13 cellular contexts compared by ENCODE assay signal in genomic region chr7:131620673-131621609, GRCh38.
DNase-seq lines count a peak whose midpoint lies in the region; ATAC-seq, FAIRE-seq and TF ChIP-seq lines count a peak whose summit lies in the region.
"Had no signal": no experiment of that assay in that cellular context is flagged by ENCODE, and none has a peak within 500 bp of the region (broad histone marks: within the 10 kb centered on the region; RNA-seq: fewer than 3 reads in every experiment).

No MANE protein-coding gene starts in this region.

- H3K9me2 ChIP-seq in GM23338 (ENCODE audit: insufficient read depth), result no peaks in the 10 kb centered on the region

- peaks cover 25% of the 10 kb centered on the region for H3K27me3 Mint-ChIP-seq in GM23338 (ENCODE audit: insufficient read depth, low read depth, poor library complexity)
- H3K27me3 Mint-ChIP-seq in neural progenitor cell (ENCODE audit: insufficient read depth, low read depth), result peaks cover 11% of the 10 kb centered on the region
- peaks cover 30% of the 10 kb centered on the region for H3K27me3 Mint-ChIP-seq in activated CD8-positive, alpha-beta memory T cell treated with anti-CD3 and anti-CD28 coated beads, Interleukin-2, amount 10 ng/mL, durations not matched to agents 7 days and 5 days

- H3K9me3 ChIP-seq in neural progenitor cell (ENCODE audit: low read depth), result no peaks in the 10 kb centered on the region
- H3K9me3 ChIP-seq: BLaER1 treated with 17β-estradiol and CSF1 and Interleukin-3, amounts not matched to agents 10 nM and 100 nM had no signal

- H4K20me1 ChIP-seq in GM23338 (replicated peaks; ENCODE audit: insufficient read depth) (no peaks in the 10 kb centered on the region), neural progenitor cell (ENCODE audit: low read depth) (no peaks in the 10 kb centered on the region)
- H4K20me1 ChIP-seq: BLaER1 treated with 17β-estradiol and CSF1 and Interleukin-3, amounts not matched to agents 10 nM and 100 nM had no signal

- CTCF ChIA-PET in activated CD8-positive, alpha-beta memory T cell treated with anti-CD3 and anti-CD28 coated beads, Interleukin-2, amount 10 ng/mL, durations not matched to agents 7 days and 5 days (lab: Charles Lee), result no interaction called here

- H3K36me3 ChIP-seq in GM23338 (ENCODE audit: insufficient read depth) (no peaks in the 10 kb centered on the region), neural progenitor cell (no peaks in the 10 kb centered on the region)
- H3K36me3 ChIP-seq: BLaER1 treated with 17β-estradiol and CSF1 and Interleukin-3, amounts not matched to agents 10 nM and 100 nM had no signal

- H3K27ac ChIP-seq in GM23338 (ENCODE audit: low read depth) (no peak overlapping the region; the same call in 1 of the 2 replicates), neural progenitor cell (peak overlapping the region; percentile 17)
- H3K27ac ChIP-seq: BLaER1 treated with 17β-estradiol and CSF1 and Interleukin-3, amounts not matched to agents 10 nM and 100 nM had no signal

- H3K4me2 ChIP-seq in GM23338 (no peak overlapping the region; the same call in 1 of the 2 replicates), neural progenitor cell (peak overlapping the region; percentile 11)

- FAIRE-seq in RCC 7860 (lab: Jason Lieb, UNC), result peak; percentile 71

- H3K4me3 ChIP-seq in GM23338, result no peak overlapping the region
- no peak overlapping the region for H3K4me3 ChIP-seq in neural progenitor cell
- H3K4me3 ChIP-seq: BLaER1 treated with 17β-estradiol and CSF1 and Interleukin-3, amounts not matched to agents 10 nM and 100 nM had no signal

- H3K79me2 ChIP-seq in GM23338 (replicated peaks; ENCODE audit: insufficient read depth), result no peaks in the 10 kb centered on the region
- H3K79me2 ChIP-seq in neural progenitor cell (ENCODE audit: low read depth), result no peaks in the 10 kb centered on the region

- no peak overlapping the region for H3K9ac ChIP-seq in neural progenitor cell
- H3K9ac ChIP-seq: BLaER1 treated with 17β-estradiol and CSF1 and Interleukin-3, amounts not matched to agents 10 nM and 100 nM had no signal

- ATAC-seq in GM23338 (peak; percentile 69), HG02623 (IDR thresholded peaks at IDR 0.05; ENCODE audit: unreplicated experiment) (no peak), GM18861 (IDR thresholded peaks at IDR 0.05; ENCODE audit: unreplicated experiment) (no peak)
- no peak for ATAC-seq in activated CD8-positive, alpha-beta memory T cell treated with anti-CD3 and anti-CD28 coated beads, Interleukin-2, amount 10 ng/mL, durations not matched to agents 7 days and 5 days

- H3K36me3 Mint-ChIP-seq in GM23338 (ENCODE audit: low read depth) (no peaks in the 10 kb centered on the region; the same call in 2 of the 3 replicates), neural progenitor cell (peaks cover 3% of the 10 kb centered on the region)
- H3K36me3 Mint-ChIP-seq in activated CD8-positive, alpha-beta memory T cell treated with anti-CD3 and anti-CD28 coated beads, Interleukin-2, amount 10 ng/mL, durations not matched to agents 7 days and 5 days, result no peaks in the 10 kb centered on the region

- H3F3A ChIP-seq in GM23338 (replicated peaks; ENCODE audit: low read depth) (no peaks in the 10 kb centered on the region), neural progenitor cell (ENCODE audit: low read depth) (peaks cover 41% of the 10 kb centered on the region)

- DNase-seq in GM23338 (ENCODE audit: low spot score) (peak; percentile 48), RCC 7860 (ENCODE audit: low spot score) (peak; percentile 84), foreskin melanocyte (peak; percentile 29), neural progenitor cell (ENCODE audit: low spot score) (peak; percentile 45), SHP77 (lab: John Stamatoyannopoulos, UW) (no peak)
- no peak for DNase-seq in activated CD8-positive, alpha-beta memory T cell treated with anti-CD3 and anti-CD28 coated beads, Interleukin-2, amount 10 ng/mL, durations not matched to agents 7 days and 5 days
- DNase-seq: effector memory CD4-positive, alpha-beta T cell; NCI-H1694 treated with DMSO at 0.1 percent for 48 hours; stimulated activated CD4-positive, alpha-beta T cell treated with anti-CD3 and anti-CD28 coated beads, Interleukin-12 subunit alpha, Interleukin-12 subunit beta, amount 100 ng/mL, for 4 hours; stimulated activated CD8-positive, alpha-beta memory T cell treated with anti-CD3 and anti-CD28 coated beads, Interleukin-4, amount 100 ng/mL, for 48 hours had no signal

- no peak for TF ChIP-seq CTCF in GM23338 (conservative IDR thresholded peaks at IDR 0.05; ENCODE audit: low read depth in 2 of 2)
- TF ChIP-seq CTCF in neural progenitor cell (IDR thresholded peaks at IDR 0.05), result no peak

- peaks cover 53% of the 10 kb centered on the region for H3K4me1 Mint-ChIP-seq in GM23338
- H3K4me1 Mint-ChIP-seq in neural progenitor cell, result peaks cover 38% of the 10 kb centered on the region
- H3K4me1 Mint-ChIP-seq in activated CD8-positive, alpha-beta memory T cell treated with anti-CD3 and anti-CD28 coated beads, Interleukin-2, amount 10 ng/mL, durations not matched to agents 7 days and 5 days, result no peaks in the 10 kb centered on the region

- no peaks in the 10 kb centered on the region for H3K27me3 ChIP-seq in GM23338 (ENCODE audit: insufficient read depth)
- H3K27me3 ChIP-seq in neural progenitor cell, result no peaks in the 10 kb centered on the region
- H3K27me3 ChIP-seq: BLaER1 treated with 17β-estradiol and CSF1 and Interleukin-3, amounts not matched to agents 10 nM and 100 nM had no signal

- H3K27ac Mint-ChIP-seq in GM23338 (peak overlapping the region; percentile 3; the same call in 1 of the 2 replicates), neural progenitor cell (peak overlapping the region; percentile 6)
- no peak overlapping the region for H3K27ac Mint-ChIP-seq in activated CD8-positive, alpha-beta memory T cell treated with anti-CD3 and anti-CD28 coated beads, Interleukin-2, amount 10 ng/mL, durations not matched to agents 7 days and 5 days

- no peak overlapping the region; the same call in 2 of the 3 replicates for H3K4me3 Mint-ChIP-seq in GM23338
- H3K4me3 Mint-ChIP-seq in neural progenitor cell, result no peak overlapping the region
- no peak overlapping the region for H3K4me3 Mint-ChIP-seq in activated CD8-positive, alpha-beta memory T cell treated with anti-CD3 and anti-CD28 coated beads, Interleukin-2, amount 10 ng/mL, durations not matched to agents 7 days and 5 days

- H3K4me1 ChIP-seq in GM23338 (ENCODE audit: insufficient read depth) (peaks cover 16% of the 10 kb centered on the region), neural progenitor cell (peaks cover 33% of the 10 kb centered on the region)

- H3K9me3 Mint-ChIP-seq in GM23338, result no peaks in the 10 kb centered on the region
- peaks cover 3% of the 10 kb centered on the region for H3K9me3 Mint-ChIP-seq in neural progenitor cell
- H3K9me3 Mint-ChIP-seq in activated CD8-positive, alpha-beta memory T cell treated with anti-CD3 and anti-CD28 coated beads, Interleukin-2, amount 10 ng/mL, durations not matched to agents 7 days and 5 days (ENCODE audit: low read depth), result no peaks in the 10 kb centered on the region

- no peak overlapping the region; the same call in 1 of the 2 replicates for H2AFZ ChIP-seq in GM23338
- peak overlapping the region; percentile 70 for H2AFZ ChIP-seq in neural progenitor cell (replicated peaks)

TF ChIP-seq in GM23338, 12 proteins besides CTCF, POLR2A, EP300 and RAD21 (continues in another document):
- no peak for TF ChIP-seq EZH2phosphoT487 (IDR thresholded peaks at IDR 0.05; ENCODE audit: unreplicated experiment)
- no peak for TF ChIP-seq JUNB (IDR thresholded peaks at IDR 0.05; ENCODE audit: unreplicated experiment)

Comparison
In these comparisons a context has a peak if more than half of its experiments do, and no peak if none do; other contexts are left out.
1. DNase-seq: peak in GM23338 (single experiment), RCC 7860 (single experiment), foreskin melanocyte (single experiment) and neural progenitor cell (single experiment); none in activated CD8-positive, alpha-beta memory T cell treated with anti-CD3 and anti-CD28 coated beads, Interleukin-2, amount 10 ng/mL, durations not matched to agents 7 days and 5 days (single experiment) and SHP77 (0 of 2).